Comparison of ENCODE assay signal across 6 cellular contexts in the genomic region with DNA sequence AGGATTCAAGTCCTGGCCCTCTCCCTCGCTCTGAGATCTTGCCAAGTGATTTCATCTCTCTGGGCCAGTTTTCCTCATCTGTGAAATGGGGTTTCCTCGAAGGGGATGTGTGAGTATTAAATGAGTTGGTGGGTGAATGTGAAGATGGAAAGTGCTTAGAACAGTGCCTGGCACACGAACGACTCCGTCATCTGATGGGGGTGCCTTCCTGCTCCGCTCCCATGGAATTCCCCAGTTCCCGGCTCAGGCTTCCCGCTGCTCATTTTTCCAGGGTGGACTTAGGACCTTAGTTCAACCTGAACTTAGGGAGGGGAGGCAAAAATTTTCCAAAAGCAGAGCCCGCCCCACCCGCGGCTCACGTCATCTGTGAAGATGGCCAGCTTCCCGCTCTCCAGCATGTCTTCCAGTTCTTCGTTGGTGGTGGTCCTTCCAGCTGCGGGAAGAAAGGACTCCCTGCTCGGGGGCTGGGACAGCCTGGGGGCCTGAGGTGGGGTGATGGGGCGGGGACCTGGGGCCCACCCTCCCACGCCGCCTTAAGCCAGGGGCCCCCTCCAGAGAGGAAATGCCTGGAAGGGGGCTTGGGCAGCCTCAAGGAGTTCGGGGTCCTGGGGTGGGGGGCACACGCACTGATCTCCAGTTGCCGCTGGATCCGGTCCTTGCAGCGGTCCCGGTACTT. TPM values are rescaled to one million over a fixed set of nuclear protein-coding genes. Genes with fewer than 3 reads are reported as not detected.
DNase-seq lines count a peak whose midpoint lies in the region; ATAC-seq lines count a peak whose summit lies in the region.

No MANE protein-coding gene starts in this region.

- H3K27ac ChIP-seq in adipose tissue (ENCODE audit: low read depth, low read length) (peak overlapping the region; percentile 7), muscle layer of duodenum (ENCODE audit: low read length) (peak overlapping the region; percentile 67)

- 15 to 23% (median 22%) methylated on average over 25 of the region's 25 CpGs for whole genome bisulfite sequencing in adipose tissue, 3 donors

- peak; percentile 6 for ATAC-seq in GM21526 (IDR thresholded peaks at IDR 0.05; ENCODE audit: low FRiP score, unreplicated experiment)
- ATAC-seq in GM21367 (IDR thresholded peaks at IDR 0.05; ENCODE audit: unreplicated experiment), result no peak

- no peaks in the 10 kb centered on the region for H3K9me3 ChIP-seq in muscle layer of duodenum (ENCODE audit: control insufficient read depth in 1 of 2, low read length in 2 of 2)
- no peaks in the 10 kb centered on the region for H3K9me3 ChIP-seq in HAP-1

- H3K4me1 ChIP-seq in muscle layer of duodenum (ENCODE audit: control insufficient read depth in 1 of 2, insufficient read depth in 2 of 2, low read length in 2 of 2) (no peaks in the 10 kb centered on the region), HAP-1 (no peaks in the 10 kb centered on the region)

- no peaks in the 10 kb centered on the region for H3K36me3 ChIP-seq in muscle layer of duodenum (ENCODE audit: control insufficient read depth in 1 of 2, insufficient read depth in 2 of 2, low read length in 2 of 2)
- H3K36me3 ChIP-seq in HAP-1 (replicated peaks), result no peaks in the 10 kb centered on the region

- H3K27me3 ChIP-seq in muscle layer of duodenum (ENCODE audit: low read depth, low read length) (no peaks in the 10 kb centered on the region), HAP-1 (ENCODE audit: low read depth) (no peaks in the 10 kb centered on the region)

- in situ Hi-C loops in HAP-1 (cut with MboI; ENCODE audit: low sequenced_read_pairs), result loop anchor here (10.0 kb wide), 2 partner anchors 448 to 868 kb away; partner anchors contain the start of gene ZNF843

- peak overlapping the region; percentile 67 to 74 for H3K4me3 ChIP-seq in muscle layer of duodenum (ENCODE audit: low read depth in 1 of 2, low read length in 2 of 2)
- no peak overlapping the region for H3K4me3 ChIP-seq in HAP-1

- no peak for DNase-seq in HAP-1 (ENCODE audit: low spot score in 2 of 2)
- DNase-seq in activated CD4-positive, alpha-beta T cell treated with anti-CD3 and anti-CD28 coated beads for 48 hours, result no peak

RNA-seq across cellular contexts. Expression of gene HSD3B7, which starts 11.5 kb away (rescaled TPM):
- polyA plus RNA-seq in adipose tissue, result 10 to 100 TPM; 23.3 to 31.2 (median 26.8) TPM

RNA-seq across cellular contexts. Expression of gene STX1B, which starts 14.0 kb away (rescaled TPM):
- under 1 TPM; 0.11 to 0.98 (median 0.18) TPM for polyA plus RNA-seq in adipose tissue

RNA-seq across cellular contexts. Expression of gene STX4, which starts 36.9 kb away (rescaled TPM):
- polyA plus RNA-seq in adipose tissue, result 10 to 100 TPM; 31.8 to 83.0 (median 66.8) TPM

RNA-seq across cellular contexts. Expression of gene SETD1A, which starts 38.9 kb away (rescaled TPM):
- polyA plus RNA-seq in adipose tissue, result 10 to 100 TPM in 2 of 3 donors, 1 to 10 TPM in 1; 5.1 to 13.0 (median 10.8) TPM

RNA-seq across cellular contexts. Expression of gene ORAI3, which starts 47.6 kb away (rescaled TPM):
- 10 to 100 TPM; 11.3 to 16.3 (median 14.6) TPM for polyA plus RNA-seq in adipose tissue
